ENCODE assay signal across 1 cellular context in genomic region chr21:33980276-33980916, GRCh38.
TF ChIP-seq lines count a peak whose summit lies in the region.

No MANE protein-coding gene starts in this region.

TF ChIP-seq in HepG2, 621 proteins besides CTCF, POLR2A, EP300 and RAD21 (continued from another document and continues in another):
- TF ChIP-seq TEAD2 (CRISPR knock-in tag; IDR thresholded peaks at IDR 0.05), result no peak
- no peak for TF ChIP-seq TRIM24 (CRISPR knock-in tag; IDR thresholded peaks at IDR 0.05)
- no peak for TF ChIP-seq STAT5B (CRISPR knock-in tag; IDR thresholded peaks at IDR 0.05)
- peak; percentile 54 for TF ChIP-seq POGZ (CRISPR knock-in tag; IDR thresholded peaks at IDR 0.05)
- no peak for TF ChIP-seq ZNF660 (CRISPR knock-in tag; IDR thresholded peaks at IDR 0.05; ENCODE audit: borderline replicate concordance, low read depth)
- TF ChIP-seq SOX13 (IDR thresholded peaks at IDR 0.05), result no peak
- TF ChIP-seq SOX13 (CRISPR knock-in tag; conservative IDR thresholded peaks at IDR 0.05 in 1 of 2, IDR thresholded peaks at IDR 0.05 in 1 of 2), result peak in 1 of 2 experiments; percentile 57; a peak in 2 of 4 replicates
- TF ChIP-seq ETV6 (CRISPR knock-in tag; conservative IDR thresholded peaks at IDR 0.05), result no peak
- no peak for TF ChIP-seq ZNF17 (CRISPR knock-in tag; IDR thresholded peaks at IDR 0.05)
- peak; percentile 52; the same call in 1 of the 2 replicates for TF ChIP-seq ZNF614 (CRISPR knock-in tag; IDR thresholded peaks at IDR 0.05; ENCODE audit: borderline replicate concordance)
- peak; percentile 60 for TF ChIP-seq MYC (CRISPR knock-in tag; IDR thresholded peaks at IDR 0.05; ENCODE audit: borderline replicate concordance)
- TF ChIP-seq CSRNP2 (CRISPR knock-in tag; conservative IDR thresholded peaks at IDR 0.05; ENCODE audit: low read depth), result no peak
- no peak for TF ChIP-seq ZNF512B (CRISPR knock-in tag; IDR thresholded peaks at IDR 0.05; ENCODE audit: borderline replicate concordance)
- TF ChIP-seq ZNF326 (CRISPR knock-in tag; IDR thresholded peaks at IDR 0.05; ENCODE audit: borderline replicate concordance), result no peak
- TF ChIP-seq RFXANK (CRISPR knock-in tag; IDR thresholded peaks at IDR 0.05), result no peak
- TF ChIP-seq ZNF777 (CRISPR knock-in tag; IDR thresholded peaks at IDR 0.05), result no peak
- no peak for TF ChIP-seq PCBP2 (optimal IDR thresholded peaks at IDR 0.05; ENCODE audit: low read depth, low read length, poor library complexity, severe bottlenecking)
- peak; percentile 26; the same call in 1 of the 2 replicates for TF ChIP-seq FOXK1 (CRISPR knock-in tag; IDR thresholded peaks at IDR 0.05; ENCODE audit: borderline replicate concordance, low read depth)
- no peak for TF ChIP-seq PRPF4 (IDR thresholded peaks at IDR 0.05; ENCODE audit: low read depth, low read length, poor library complexity, severe bottlenecking)
- no peak for TF ChIP-seq ZSCAN5A (CRISPR knock-in tag; IDR thresholded peaks at IDR 0.05; ENCODE audit: borderline replicate concordance)
- TF ChIP-seq, protein P1, sequence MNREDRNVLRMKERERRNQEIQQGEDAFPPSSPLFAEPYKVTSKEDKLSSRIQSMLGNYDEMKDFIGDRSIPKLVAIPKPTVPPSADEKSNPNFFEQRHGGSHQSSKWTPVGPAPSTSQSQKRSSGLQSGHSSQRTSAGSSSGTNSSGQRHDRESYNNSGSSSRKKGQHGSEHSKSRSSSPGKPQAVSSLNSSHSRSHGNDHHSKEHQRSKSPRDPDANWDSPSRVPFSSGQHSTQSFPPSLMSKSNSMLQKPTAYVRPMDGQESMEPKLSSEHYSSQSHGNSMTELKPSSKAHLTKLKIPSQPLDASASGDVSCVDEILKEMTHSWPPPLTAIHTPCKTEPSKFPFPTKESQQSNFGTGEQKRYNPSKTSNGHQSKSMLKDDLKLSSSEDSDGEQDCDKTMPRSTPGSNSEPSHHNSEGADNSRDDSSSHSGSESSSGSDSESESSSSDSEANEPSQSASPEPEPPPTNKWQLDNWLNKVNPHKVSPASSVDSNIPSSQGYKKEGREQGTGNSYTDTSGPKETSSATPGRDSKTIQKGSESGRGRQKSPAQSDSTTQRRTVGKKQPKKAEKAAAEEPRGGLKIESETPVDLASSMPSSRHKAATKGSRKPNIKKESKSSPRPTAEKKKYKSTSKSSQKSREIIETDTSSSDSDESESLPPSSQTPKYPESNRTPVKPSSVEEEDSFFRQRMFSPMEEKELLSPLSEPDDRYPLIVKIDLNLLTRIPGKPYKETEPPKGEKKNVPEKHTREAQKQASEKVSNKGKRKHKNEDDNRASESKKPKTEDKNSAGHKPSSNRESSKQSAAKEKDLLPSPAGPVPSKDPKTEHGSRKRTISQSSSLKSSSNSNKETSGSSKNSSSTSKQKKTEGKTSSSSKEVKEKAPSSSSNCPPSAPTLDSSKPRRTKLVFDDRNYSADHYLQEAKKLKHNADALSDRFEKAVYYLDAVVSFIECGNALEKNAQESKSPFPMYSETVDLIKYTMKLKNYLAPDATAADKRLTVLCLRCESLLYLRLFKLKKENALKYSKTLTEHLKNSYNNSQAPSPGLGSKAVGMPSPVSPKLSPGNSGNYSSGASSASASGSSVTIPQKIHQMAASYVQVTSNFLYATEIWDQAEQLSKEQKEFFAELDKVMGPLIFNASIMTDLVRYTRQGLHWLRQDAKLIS (CRISPR knock-in tag; IDR thresholded peaks at IDR 0.05), result no peak
- TF ChIP-seq EZH2 (conservative IDR thresholded peaks at IDR 0.05; ENCODE audit: low read depth, low read length), result no peak
- peak; percentile 42; the same call in 1 of the 2 replicates for TF ChIP-seq HMG20A (CRISPR knock-in tag; IDR thresholded peaks at IDR 0.05; ENCODE audit: borderline replicate concordance)
- TF ChIP-seq FOXA1 (IDR thresholded peaks at IDR 0.05), result no peak
- 0 out of 2 replicates have a peak, but pooled peaks have one; percentile 27 for TF ChIP-seq FOXA1 (CRISPR knock-in tag; IDR thresholded peaks at IDR 0.05)
- TF ChIP-seq ZBTB8A (CRISPR knock-in tag; IDR thresholded peaks at IDR 0.05; ENCODE audit: borderline replicate concordance, low read depth), result no peak
- TF ChIP-seq ZNF264 (CRISPR knock-in tag; IDR thresholded peaks at IDR 0.05), result no peak
- no peak for TF ChIP-seq E2F2 (CRISPR knock-in tag; IDR thresholded peaks at IDR 0.05; ENCODE audit: borderline replicate concordance)
- no peak for TF ChIP-seq ZNF512 (CRISPR knock-in tag; IDR thresholded peaks at IDR 0.05)
- no peak for TF ChIP-seq MATR3 (CRISPR knock-in tag; IDR thresholded peaks at IDR 0.05)
- no peak for TF ChIP-seq PATZ1 (CRISPR knock-in tag; IDR thresholded peaks at IDR 0.05)
- TF ChIP-seq USF2 (IDR thresholded peaks at IDR 0.05; ENCODE audit: low read depth, low read length), result peak; percentile 78
- TF ChIP-seq USF2 (CRISPR knock-in tag; IDR thresholded peaks at IDR 0.05; ENCODE audit: borderline replicate concordance), result peak; percentile 79; the same call in 1 of the 2 replicates
- TF ChIP-seq RBM39 (IDR thresholded peaks at IDR 0.05; ENCODE audit: low read depth, low read length, poor library complexity, severe bottlenecking), result no peak
- TF ChIP-seq ZNF678 (CRISPR knock-in tag; IDR thresholded peaks at IDR 0.05), result no peak
- no peak for TF ChIP-seq MED13 (CRISPR knock-in tag; IDR thresholded peaks at IDR 0.05)
- TF ChIP-seq RBM22 (optimal IDR thresholded peaks at IDR 0.05; ENCODE audit: low read length), result no peak
- TF ChIP-seq ZSCAN29 (CRISPR knock-in tag; conservative IDR thresholded peaks at IDR 0.05), result no peak
- no peak for TF ChIP-seq ZNF605 (CRISPR knock-in tag; IDR thresholded peaks at IDR 0.05)
